15 cellular contexts compared by ENCODE assay signal in genomic region chr6:148240463-148240845, GRCh38.
DNase-seq lines count a peak whose midpoint lies in the region; ATAC-seq and TF ChIP-seq lines count a peak whose summit lies in the region.
"Had no signal": no experiment of that assay in that cellular context is flagged by ENCODE, and none has a peak within 500 bp of the region (broad histone marks: within the 10 kb centered on the region; RNA-seq: fewer than 3 reads in every experiment).

No MANE protein-coding gene starts in this region.

- peaks cover 10 to 14% of the 10 kb centered on the region in 2 donors for H3K27me3 Mint-ChIP-seq in natural killer cell treated with Interleukin-12 subunit alpha and Interleukin-12 subunit beta and Interleukin-15 and Interleukin-18, amount 100 ng/mL, for 72 hours

- DNase-seq in AG09319 (ENCODE audit: extremely low read depth, low read depth), result peak; percentile 22
- DNase-seq in ascending aorta (ENCODE audit: low spot score in 2 of 2), result peak in 1 of 2 donors; percentile 72
- peak in 4 of 5 donors; percentile 38 to 60 (median 46) for DNase-seq in heart left ventricle
- no peak for DNase-seq in sigmoid colon
- no peak for DNase-seq in natural killer cell treated with Interleukin-12 subunit alpha and Interleukin-12 subunit beta and Interleukin-15 and Interleukin-18, amount 100 ng/mL, for 72 hours (ENCODE audit: low spot score)
- DNase-seq in stimulated activated CD4-positive, alpha-beta T cell treated with anti-CD3 and anti-CD28 coated beads, Interleukin-2, amount 100 ng/mL, for 48 hours, result no peak
- DNase-seq in germinal center (ENCODE audit: low spot score), result no peak
- DNase-seq: activated CD8-positive, alpha-beta memory T cell treated with anti-CD3 and anti-CD28 coated beads, Interleukin-2, amount 10 ng/mL, durations not matched to agents 7 days and 5 days; activated naive CD4-positive, alpha-beta T cell treated with anti-CD3 and anti-CD28 coated beads, Interleukin-2, amount 10 ng/mL, durations not matched to agents 7 days and 5 days; Karpas-422; kidney; NCI-H2029 treated with DMSO at 0.1 percent for 48 hours had no signal

- H3K4me3 ChIP-seq in ascending aorta (no peak overlapping the region), heart left ventricle (no peak overlapping the region), sigmoid colon (no peak overlapping the region)

- H3K9me3 ChIP-seq in ascending aorta (no peaks in the 10 kb centered on the region), heart left ventricle (no peaks in the 10 kb centered on the region), sigmoid colon (no peaks in the 10 kb centered on the region)

- H3K27ac ChIP-seq in ascending aorta, result peak overlapping the region; percentile 42 to 70
- H3K27ac ChIP-seq in heart left ventricle, result peak overlapping the region in 11 of 12 donors; percentile 24 to 80 (median 67)
- peak overlapping the region; percentile 31 to 72 (median 49) for H3K27ac ChIP-seq in sigmoid colon

- no peaks in the 10 kb centered on the region for H3K9me3 Mint-ChIP-seq in natural killer cell treated with Interleukin-12 subunit alpha and Interleukin-12 subunit beta and Interleukin-15 and Interleukin-18, amount 100 ng/mL, for 72 hours
- H3K9me3 Mint-ChIP-seq: activated naive CD4-positive, alpha-beta T cell treated with anti-CD3 and anti-CD28 coated beads, Interleukin-2, amount 10 ng/mL, durations not matched to agents 7 days and 5 days had no signal

- WGBS in heart left ventricle, 4 donors, result 57 to 73% (median 67%) methylated on average over 6 of the region's 6 CpGs
- 73 to 83% methylated on average over 6 of the region's 6 CpGs for WGBS in sigmoid colon, 2 donors

- TF ChIP-seq EP300 in sigmoid colon (IDR thresholded peaks at IDR 0.05), result no peak

- no peak for TF ChIP-seq POLR2A in heart left ventricle (IDR thresholded peaks at IDR 0.05)
- TF ChIP-seq POLR2A in sigmoid colon (IDR thresholded peaks at IDR 0.05), result no peak

- no peak overlapping the region for H3K27ac Mint-ChIP-seq in natural killer cell treated with Interleukin-12 subunit alpha and Interleukin-12 subunit beta and Interleukin-15 and Interleukin-18, amount 100 ng/mL, for 72 hours
- H3K27ac Mint-ChIP-seq: activated CD8-positive, alpha-beta memory T cell treated with anti-CD3 and anti-CD28 coated beads, Interleukin-2, amount 10 ng/mL, durations not matched to agents 7 days and 5 days; activated naive CD4-positive, alpha-beta T cell treated with anti-CD3 and anti-CD28 coated beads, Interleukin-2, amount 10 ng/mL, durations not matched to agents 7 days and 5 days; B cell had no signal

- TF ChIP-seq CTCF in AG09319 (IDR thresholded peaks at IDR 0.05; ENCODE audit: low read depth, low read length), result no peak
- no peak for TF ChIP-seq CTCF in ascending aorta (IDR thresholded peaks at IDR 0.05)
- no peak for TF ChIP-seq CTCF in heart left ventricle (IDR thresholded peaks at IDR 0.05)
- no peak for TF ChIP-seq CTCF in sigmoid colon (IDR thresholded peaks at IDR 0.05)

- no peaks in the 10 kb centered on the region for H3K4me1 Mint-ChIP-seq in natural killer cell treated with Interleukin-12 subunit alpha and Interleukin-12 subunit beta and Interleukin-15 and Interleukin-18, amount 100 ng/mL, for 72 hours (ENCODE audit: low read depth in 2 of 2)
- H3K4me1 Mint-ChIP-seq: activated CD8-positive, alpha-beta memory T cell treated with anti-CD3 and anti-CD28 coated beads, Interleukin-2, amount 10 ng/mL, durations not matched to agents 7 days and 5 days; activated naive CD4-positive, alpha-beta T cell treated with anti-CD3 and anti-CD28 coated beads, Interleukin-2, amount 10 ng/mL, durations not matched to agents 7 days and 5 days; B cell had no signal

- peaks cover 0 to 39% of the 10 kb centered on the region in 2 donors for H3K4me1 ChIP-seq in ascending aorta
- peaks cover 0 to 57% (median 17%) of the 10 kb centered on the region in 12 donors for H3K4me1 ChIP-seq in heart left ventricle
- H3K4me1 ChIP-seq in sigmoid colon, result peaks cover 3 to 50% (median 41%) of the 10 kb centered on the region in 4 donors

- no peaks in the 10 kb centered on the region for H3K36me3 ChIP-seq in ascending aorta
- H3K36me3 ChIP-seq in heart left ventricle, result no peaks in the 10 kb centered on the region
- no peaks in the 10 kb centered on the region for H3K36me3 ChIP-seq in sigmoid colon

- no peaks in the 10 kb centered on the region for H3K36me3 Mint-ChIP-seq in natural killer cell treated with Interleukin-12 subunit alpha and Interleukin-12 subunit beta and Interleukin-15 and Interleukin-18, amount 100 ng/mL, for 72 hours
- H3K36me3 Mint-ChIP-seq: activated CD8-positive, alpha-beta memory T cell treated with anti-CD3 and anti-CD28 coated beads, Interleukin-2, amount 10 ng/mL, durations not matched to agents 7 days and 5 days; activated naive CD4-positive, alpha-beta T cell treated with anti-CD3 and anti-CD28 coated beads, Interleukin-2, amount 10 ng/mL, durations not matched to agents 7 days and 5 days had no signal

- H3K27me3 ChIP-seq in ascending aorta, result no peaks in the 10 kb centered on the region
- H3K27me3 ChIP-seq in heart left ventricle, result no peaks in the 10 kb centered on the region
- H3K27me3 ChIP-seq in sigmoid colon, result no peaks in the 10 kb centered on the region

- no peak overlapping the region for H3K4me3 Mint-ChIP-seq in natural killer cell treated with Interleukin-12 subunit alpha and Interleukin-12 subunit beta and Interleukin-15 and Interleukin-18, amount 100 ng/mL, for 72 hours
- H3K4me3 Mint-ChIP-seq: activated CD8-positive, alpha-beta memory T cell treated with anti-CD3 and anti-CD28 coated beads, Interleukin-2, amount 10 ng/mL, durations not matched to agents 7 days and 5 days; activated naive CD4-positive, alpha-beta T cell treated with anti-CD3 and anti-CD28 coated beads, Interleukin-2, amount 10 ng/mL, durations not matched to agents 7 days and 5 days; B cell; neural crest cell had no signal

- peak in 2 of 4 donors; percentile 56 to 66 for ATAC-seq in heart left ventricle
- ATAC-seq in GM21529 (IDR thresholded peaks at IDR 0.05; ENCODE audit: unreplicated experiment), result no peak
- no peak for ATAC-seq in natural killer cell treated with Interleukin-12 subunit alpha and Interleukin-12 subunit beta and Interleukin-15 and Interleukin-18, amount 100 ng/mL, for 72 hours
- ATAC-seq: activated CD8-positive, alpha-beta memory T cell treated with anti-CD3 and anti-CD28 coated beads, Interleukin-2, amount 10 ng/mL, durations not matched to agents 7 days and 5 days had no signal

- intact Hi-C loops in ascending aorta (cut with DNase I) (loop anchor here (5.0 kb wide), 1 partner anchor 48 kb away; no protein-coding TSS in a partner anchor), heart left ventricle (cut with DNase I) (loop anchor here in 1 of 10 donors (10.0 kb wide), 1 partner anchor 736 kb away; the partner anchor contains the start of gene SAMD5), sigmoid colon (cut with DNase I) (no loop called here)

Comparison
In these comparisons a context has a peak if more than half of its experiments do, and no peak if none do; other contexts are left out.
1. DNase-seq: peak in AG09319 (single experiment) and heart left ventricle (4 of 5); none in sigmoid colon (single experiment), natural killer cell treated with Interleukin-12 subunit alpha and Interleukin-12 subunit beta and Interleukin-15 and Interleukin-18, amount 100 ng/mL, for 72 hours (single experiment), stimulated activated CD4-positive, alpha-beta T cell treated with anti-CD3 and anti-CD28 coated beads, Interleukin-2, amount 100 ng/mL, for 48 hours (0 of 2) and germinal center (single experiment).
2. Peak in every context shown above with its lines, with median percentiles within 50 percentile points of each other: H3K27ac ChIP-seq.